In the genomic region with DNA sequence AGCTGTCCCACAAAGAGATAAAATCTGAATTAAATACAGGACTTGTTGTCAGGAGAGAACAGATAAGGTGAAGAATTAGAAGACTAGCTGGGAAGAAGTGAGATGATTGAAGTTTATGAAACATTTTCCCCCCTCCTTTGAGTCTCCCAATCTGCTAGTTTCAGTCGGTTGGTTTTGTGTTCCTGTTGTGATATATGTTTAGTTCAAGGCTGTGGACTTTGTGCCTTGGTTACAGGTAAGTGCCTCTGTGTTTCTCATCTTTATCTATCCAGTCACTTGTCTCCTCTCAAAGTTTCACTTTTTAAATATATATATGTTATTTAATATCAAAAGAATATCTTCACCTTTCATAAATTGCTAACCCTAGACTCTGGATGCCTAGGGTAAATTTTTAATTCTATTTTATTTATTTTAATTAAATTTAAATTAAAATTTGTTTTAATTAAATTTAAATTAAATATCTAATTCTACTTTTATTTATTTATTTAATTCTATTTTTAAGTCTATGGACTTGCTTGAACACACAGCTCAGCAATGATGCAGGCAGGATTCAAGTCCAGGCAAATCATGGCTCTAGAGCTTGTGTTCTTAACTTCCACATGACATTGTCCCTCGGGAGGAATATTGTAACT, we compare ENCODE assay signal across 23 cellular contexts.
"Had no signal": no experiment of that assay in that cellular context is flagged by ENCODE, and none has a peak within 500 bp of the region (broad histone marks: within the 10 kb centered on the region; RNA-seq: fewer than 3 reads in every experiment).

No MANE protein-coding gene starts in this region.

- H3K9ac ChIP-seq: KMS-11 had no signal

- H3K27ac ChIP-seq: breast epithelium, KMS-11, SK-N-MC, VCaP had no signal

- H3K4me3 Mint-ChIP-seq: activated CD8-positive, alpha-beta T cell treated with anti-CD3 and anti-CD28 coated beads for 36 hours; activated naive CD4-positive, alpha-beta T cell treated with anti-CD3 and anti-CD28 coated beads, Interleukin-2, amount 50 U/mL, for 24 hours; activated T-cell treated with anti-CD3 and anti-CD28 coated beads, Interleukin-2, amount 50 U/mL, for 72 hours; T-cell had no signal

- H3K36me3 Mint-ChIP-seq: activated naive CD4-positive, alpha-beta T cell treated with anti-CD3 and anti-CD28 coated beads, Interleukin-2, amount 50 U/mL, for 24 hours; T-cell had no signal

- H3K4me2 ChIP-seq: KMS-11 had no signal

- H3K4me1 Mint-ChIP-seq: activated naive CD4-positive, alpha-beta T cell treated with anti-CD3 and anti-CD28 coated beads, Interleukin-2, amount 50 U/mL, for 24 hours; T-cell had no signal

- ATAC-seq: activated CD8-positive, alpha-beta T cell treated with anti-CD3 and anti-CD28 coated beads for 36 hours; activated T-cell treated with anti-CD3 and anti-CD28 coated beads, Interleukin-2, amount 50 U/mL, for 72 hours; Panc1; Right ventricle myocardium inferior; T-cell had no signal

- H3K36me3 ChIP-seq: breast epithelium had no signal

- H3K4me3 ChIP-seq: breast epithelium, SK-N-MC had no signal

- DNase-seq: activated CD4-positive, alpha-beta T cell treated with anti-CD3 and anti-CD28 coated beads for 4 hours; activated CD8-positive, alpha-beta memory T cell treated with anti-CD3 and anti-CD28 coated beads, Interleukin-2, amount 50 U/mL, for 4 hours; activated CD8-positive, alpha-beta T cell treated with anti-CD3 and anti-CD28 coated beads for 36 hours; activated naive CD4-positive, alpha-beta T cell; activated T-cell treated with anti-CD3 and anti-CD28 coated beads, Interleukin-2, amount 50 U/mL, for 72 hours; aorta; central memory CD4-positive, alpha-beta T cell; MV-4-11; NCI-H1092 treated with DMSO at 0.1 percent for 48 hours; NCI-H1417 treated with DMSO at 0.1 percent for 48 hours; NCI-H1694; NCI-H2029 treated with DMSO at 0.1 percent for 48 hours; RPMI8226; T-cell; T-helper 2 cell; T1000 had no signal

- H3K27me3 ChIP-seq: breast epithelium had no signal

- H3K4me1 ChIP-seq: breast epithelium had no signal

- H3K27me3 Mint-ChIP-seq: activated CD8-positive, alpha-beta T cell treated with anti-CD3 and anti-CD28 coated beads for 36 hours; activated naive CD4-positive, alpha-beta T cell treated with anti-CD3 and anti-CD28 coated beads, Interleukin-2, amount 50 U/mL, for 24 hours; T-cell had no signal

- H3K9me3 Mint-ChIP-seq: activated CD8-positive, alpha-beta T cell treated with anti-CD3 and anti-CD28 coated beads for 36 hours; activated naive CD4-positive, alpha-beta T cell treated with anti-CD3 and anti-CD28 coated beads, Interleukin-2, amount 50 U/mL, for 24 hours had no signal

- H3K27ac Mint-ChIP-seq: activated CD8-positive, alpha-beta T cell treated with anti-CD3 and anti-CD28 coated beads for 36 hours; activated naive CD4-positive, alpha-beta T cell treated with anti-CD3 and anti-CD28 coated beads, Interleukin-2, amount 50 U/mL, for 24 hours; activated T-cell treated with anti-CD3 and anti-CD28 coated beads, Interleukin-2, amount 50 U/mL, for 72 hours; T-cell had no signal
